Comparison of ENCODE assay signal across 8 cellular contexts in the genomic region with DNA sequence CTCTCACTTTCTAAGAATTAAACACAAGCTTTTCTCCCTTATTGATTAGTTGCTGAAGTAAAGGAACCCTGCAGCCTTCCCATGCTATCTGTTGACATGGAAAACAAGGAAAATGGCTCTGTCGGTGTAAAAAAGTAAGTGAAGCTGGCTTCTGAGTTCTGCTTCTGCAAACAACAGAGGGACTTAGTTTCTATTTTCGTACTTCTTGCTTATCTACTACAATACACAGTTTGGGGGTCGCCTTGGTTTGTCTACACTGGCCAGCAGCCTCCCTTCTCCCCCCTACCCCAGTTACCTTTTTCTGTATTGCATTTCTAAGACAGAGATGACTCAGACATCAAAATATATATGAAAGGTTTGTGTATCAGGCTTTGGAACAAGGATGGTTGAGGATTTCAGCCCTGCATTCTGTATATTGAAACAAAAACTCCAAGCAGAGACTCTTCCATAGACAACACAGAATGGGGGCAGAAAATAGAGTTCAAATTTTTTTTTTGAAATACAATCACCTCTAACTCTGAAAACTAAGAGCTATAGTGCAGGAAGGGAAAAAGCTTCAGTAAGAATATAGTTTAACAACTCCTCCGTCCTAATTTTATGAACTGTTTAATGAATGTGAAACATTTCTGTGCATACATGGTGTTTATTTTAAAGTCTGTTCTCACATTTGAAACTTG. TPM values are rescaled to one million over a fixed set of nuclear protein-coding genes. Genes with fewer than 3 reads are reported as not detected.
DNase-seq lines count a peak whose midpoint lies in the region; ATAC-seq and TF ChIP-seq lines count a peak whose summit lies in the region.

No MANE protein-coding gene starts in this region.

- no peak overlapping the region for H3K9ac ChIP-seq in iPS-15b (ENCODE audit: low read depth, low read length)

- H3K4me1 Mint-ChIP-seq in activated naive CD4-positive, alpha-beta T cell treated with anti-CD3 and anti-CD28 coated beads, Interleukin-2, amount 50 U/mL, for 24 hours = peaks cover 51% of the 10 kb centered on the region
- H3K4me1 Mint-ChIP-seq in T-cell = peaks cover 24 to 37% (median 32%) of the 10 kb centered on the region in 3 donors

- H3K4me3 ChIP-seq in iPS-15b (ENCODE audit: low read depth, low read length) = peak overlapping the region; percentile 3
- H3K4me3 ChIP-seq in stomach = peak overlapping the region; percentile 29 to 44 (median 35)

- peak overlapping the region; percentile 84 to 97 (median 92) for H3K27ac ChIP-seq in stomach

- no peaks in the 10 kb centered on the region for H3K27me3 ChIP-seq in iPS-15b (ENCODE audit: control insufficient read depth, insufficient read depth, low read length)
- H3K27me3 ChIP-seq in stomach = no peaks in the 10 kb centered on the region

- peaks cover 9% of the 10 kb centered on the region for H3K9me3 Mint-ChIP-seq in activated naive CD4-positive, alpha-beta T cell treated with anti-CD3 and anti-CD28 coated beads, Interleukin-2, amount 50 U/mL, for 24 hours
- peaks cover 5 to 12% of the 10 kb centered on the region in 2 donors for H3K9me3 Mint-ChIP-seq in activated naive CD4-positive, alpha-beta T cell treated with anti-CD3 and anti-CD28 coated beads, Interleukin-2, amount 50 U/mL, for 72 hours
- H3K9me3 Mint-ChIP-seq in T-cell = peaks cover 0 to 13% (median 8%) of the 10 kb centered on the region in 3 donors

- POLR2A ChIA-PET in T-cell (lab: Charles Lee) = interaction anchor here (0.7 kb wide), 2 partner anchors 153 to 423 kb away, joined by 5 to 7 read pairs; no protein-coding TSS in a partner anchor

- intact Hi-C loops in stomach (cut with DNase I; ENCODE audit: low total_unique reads) = no loop called here

- H3K36me3 ChIP-seq in iPS-15b (ENCODE audit: control insufficient read depth, insufficient read depth, low read length) = no peaks in the 10 kb centered on the region
- no peaks in the 10 kb centered on the region for H3K36me3 ChIP-seq in stomach

- no peak for DNase-seq in activated naive CD4-positive, alpha-beta T cell treated with anti-CD3 and anti-CD28 coated beads, Interleukin-2, amount 50 U/mL, for 72 hours (ENCODE audit: low spot score in 2 of 2)
- no peak for DNase-seq in T-cell
- DNase-seq in stomach = no peak
- DNase-seq in NCI-H187 treated with DMSO at 0.1 percent for 48 hours (lab: John Stamatoyannopoulos, UW) = no peak
- DNase-seq in OCI-M2 (lab: John Stamatoyannopoulos, UW; ENCODE audit: unreplicated experiment) = no peak

- WGBS in stomach, 5 donors = 6 to 16% (median 12%) methylated on average over 4 of the region's 4 CpGs

- peaks cover 6% of the 10 kb centered on the region for H3K36me3 Mint-ChIP-seq in activated naive CD4-positive, alpha-beta T cell treated with anti-CD3 and anti-CD28 coated beads, Interleukin-2, amount 50 U/mL, for 24 hours
- peaks cover 7 to 11% of the 10 kb centered on the region in 2 donors for H3K36me3 Mint-ChIP-seq in activated naive CD4-positive, alpha-beta T cell treated with anti-CD3 and anti-CD28 coated beads, Interleukin-2, amount 50 U/mL, for 72 hours
- H3K36me3 Mint-ChIP-seq in T-cell = peaks cover 10% of the 10 kb centered on the region

- H3K27ac Mint-ChIP-seq in activated naive CD4-positive, alpha-beta T cell treated with anti-CD3 and anti-CD28 coated beads, Interleukin-2, amount 50 U/mL, for 24 hours = peak overlapping the region; percentile 15
- no peak overlapping the region for H3K27ac Mint-ChIP-seq in activated naive CD4-positive, alpha-beta T cell treated with anti-CD3 and anti-CD28 coated beads, Interleukin-2, amount 50 U/mL, for 72 hours
- peak overlapping the region; percentile 76 to 85 for H3K27ac Mint-ChIP-seq in T-cell

- H3K4me1 ChIP-seq in iPS-15b (ENCODE audit: control insufficient read depth, insufficient read depth, low read length) (peaks cover 14% of the 10 kb centered on the region), stomach (peaks cover 15 to 51% (median 41%) of the 10 kb centered on the region in 4 donors)

- TF ChIP-seq CTCF in stomach (IDR thresholded peaks at IDR 0.05) = no peak

- peak overlapping the region; percentile 64 for H3K4me3 Mint-ChIP-seq in activated naive CD4-positive, alpha-beta T cell treated with anti-CD3 and anti-CD28 coated beads, Interleukin-2, amount 50 U/mL, for 24 hours
- H3K4me3 Mint-ChIP-seq in T-cell = peak overlapping the region; percentile 64 to 71 (median 70)

- H3K27me3 Mint-ChIP-seq in activated naive CD4-positive, alpha-beta T cell treated with anti-CD3 and anti-CD28 coated beads, Interleukin-2, amount 50 U/mL, for 24 hours = no peaks in the 10 kb centered on the region
- H3K27me3 Mint-ChIP-seq in T-cell = peaks cover 0 to 5% of the 10 kb centered on the region in 2 donors

- no peaks in the 10 kb centered on the region for H3K9me3 ChIP-seq in iPS-15b (ENCODE audit: control insufficient read depth, insufficient read depth, low read length)
- H3K9me3 ChIP-seq in stomach = peaks cover 0 to 6% (median 1%) of the 10 kb centered on the region in 4 donors

- no peak for TF ChIP-seq EP300 in stomach (IDR thresholded peaks at IDR 0.05)

- no peak for TF ChIP-seq POLR2A in stomach (IDR thresholded peaks at IDR 0.05)

- CTCF ChIA-PET in T-cell (lab: Charles Lee) = interaction anchor here (0.5 to 1.7 kb wide), 7 partner anchors 108 to 1404 kb away, joined by 3 to 8 read pairs (median 4); partner anchors contain the start of gene PRKACB (in 1 of the 2)

- no peak for ATAC-seq in activated naive CD4-positive, alpha-beta T cell treated with anti-CD3 and anti-CD28 coated beads, Interleukin-2, amount 50 U/mL, for 72 hours
- no peak for ATAC-seq in T-cell (replicated peaks in 1 of 4)
- no peak for ATAC-seq in GM19395 (IDR thresholded peaks at IDR 0.05; ENCODE audit: unreplicated experiment)

RNA-seq across cellular contexts. Expression of gene SAMD13, which starts 1.8 kb away (rescaled TPM):
- under 1 TPM in 1 of 2 donors, not detected in 1; 0.29 TPM for total RNA-seq in activated naive CD4-positive, alpha-beta T cell treated with anti-CD3 and anti-CD28 coated beads, Interleukin-2, amount 50 U/mL, for 72 hours
- total RNA-seq in T-cell = under 1 TPM in 1 of 5 donors, not detected in 4; 0.30 TPM
- 1 to 10 TPM in 3 of 5 donors, not detected in 2; 1.4 to 7.5 (median 1.7) TPM for total RNA-seq in stomach
- 1 to 10 TPM; 1.7 to 9.0 (median 6.5) TPM for polyA plus RNA-seq in stomach

Comparison
In these comparisons a context has a peak if more than half of its experiments do, and no peak if none do; other contexts are left out.
1. H3K27ac Mint-ChIP-seq: peak in activated naive CD4-positive, alpha-beta T cell treated with anti-CD3 and anti-CD28 coated beads, Interleukin-2, amount 50 U/mL, for 24 hours (single experiment) and T-cell (2 of 2); none in activated naive CD4-positive, alpha-beta T cell treated with anti-CD3 and anti-CD28 coated beads, Interleukin-2, amount 50 U/mL, for 72 hours (0 of 2).